8 cellular contexts compared by ENCODE assay signal in genomic region chr11:35418847-35419712, GRCh38. TPM values are rescaled to one million over a fixed set of nuclear protein-coding genes. Genes with fewer than 3 reads are reported as not detected.
DNase-seq lines count a peak whose midpoint lies in the region; ATAC-seq and TF ChIP-seq lines count a peak whose summit lies in the region.

SLC1A2 (minus strand) TSS chr11:35419558; CDS start chr11:35418966, 592 bp downstream.

- H3K27ac ChIP-seq in OCI-LY7 (ENCODE audit: low read depth, low read length, poor library complexity, severe bottlenecking) = no peak within 1 kb of the TSS

- peaks cover 5% of the 10 kb centered on the region; the same call in 1 of the 2 replicates for H3K36me3 Mint-ChIP-seq in HFFc6 (ENCODE audit: low read depth)
- H3K36me3 Mint-ChIP-seq in activated CD8-positive, alpha-beta T cell treated with anti-CD3 and anti-CD28 coated beads, Interleukin-2, amount 10 ng/mL, durations not matched to agents 7 days and 5 days (ENCODE audit: low read depth) = no peaks in the 10 kb centered on the region
- peaks cover 2% of the 10 kb centered on the region for H3K36me3 Mint-ChIP-seq in osteocyte (ENCODE audit: unreplicated experiment)

- H3K79me2 ChIP-seq in OCI-LY7 (ENCODE audit: insufficient read depth, low read depth, low read length) = no peaks in the 10 kb centered on the region

- no TSS peak for BruUV-seq in OCI-LY7 (replicated peaks; lab: Mats Ljungman, UMichigan)

- POLR2A ChIA-PET in activated CD8-positive, alpha-beta T cell treated with anti-CD3 and anti-CD28 coated beads, Interleukin-2, amount 10 ng/mL, durations not matched to agents 7 days and 5 days (lab: Charles Lee) = interaction anchor here (0.8 kb wide), 1 partner anchor 502 kb away, joined by 3 read pairs; the partner anchor contains the start of gene PDHX
- POLR2A ChIA-PET in OCI-LY7 (lab: Charles Lee) = interaction anchor here (0.7 kb wide), 1 partner anchor 58 kb away, joined by 6 read pairs; no protein-coding TSS in a partner anchor

- H3K27me3 Mint-ChIP-seq in HFFc6 (ENCODE audit: insufficient read depth) = peaks cover 7% of the 10 kb centered on the region; the same call in 1 of the 2 replicates
- H3K27me3 Mint-ChIP-seq in activated CD8-positive, alpha-beta T cell treated with anti-CD3 and anti-CD28 coated beads, Interleukin-2, amount 10 ng/mL, durations not matched to agents 7 days and 5 days (ENCODE audit: low read depth) = peaks cover 83% of the 10 kb centered on the region
- H3K27me3 Mint-ChIP-seq in osteocyte (ENCODE audit: unreplicated experiment) = peaks cover 88% of the 10 kb centered on the region

- H3K9me2 ChIP-seq in OCI-LY7 (ENCODE audit: insufficient read depth, low read length) = no peaks in the 10 kb centered on the region

- H3K4me1 Mint-ChIP-seq in HFFc6 (ENCODE audit: low read depth) (peaks cover 39% of the 10 kb centered on the region), osteocyte (ENCODE audit: unreplicated experiment) (peaks cover 25% of the 10 kb centered on the region)
- H3K4me1 Mint-ChIP-seq in activated CD8-positive, alpha-beta T cell treated with anti-CD3 and anti-CD28 coated beads, Interleukin-2, amount 10 ng/mL, durations not matched to agents 7 days and 5 days (ENCODE audit: low read depth) = peaks cover 15% of the 10 kb centered on the region

- H3K36me3 ChIP-seq in OCI-LY7 (ENCODE audit: insufficient read depth, low read length) = no peaks in the 10 kb centered on the region

- H3K9me3 ChIP-seq in OCI-LY7 (ENCODE audit: low read length) = no peaks in the 10 kb centered on the region

- no peaks in the 10 kb centered on the region for H3K9me3 Mint-ChIP-seq in HFFc6
- H3K9me3 Mint-ChIP-seq in activated CD8-positive, alpha-beta T cell treated with anti-CD3 and anti-CD28 coated beads, Interleukin-2, amount 10 ng/mL, durations not matched to agents 7 days and 5 days (ENCODE audit: insufficient read depth) = no peaks in the 10 kb centered on the region
- no peaks in the 10 kb centered on the region for H3K9me3 Mint-ChIP-seq in osteocyte (ENCODE audit: unreplicated experiment)

- TF ChIP-seq CTCF in HFFc6 (IDR thresholded peaks at IDR 0.05) (peak; percentile 44), osteocyte (IDR thresholded peaks at IDR 0.05) (no peak), OCI-LY7 (conservative IDR thresholded peaks at IDR 0.05; ENCODE audit: low read length) (no peak)

- H3K4me2 ChIP-seq in OCI-LY7 (ENCODE audit: low read length) = no peak within 1 kb of the TSS

- no peaks in the 10 kb centered on the region for H3K4me1 ChIP-seq in OCI-LY7 (ENCODE audit: insufficient read depth, low read length, poor library complexity, severe bottlenecking)

- no peaks in the 10 kb centered on the region for H4K20me1 ChIP-seq in OCI-LY7 (ENCODE audit: insufficient read depth, low read length)

- H2AFZ ChIP-seq in OCI-LY7 (ENCODE audit: low read length) = no peak within 1 kb of the TSS

- H3K27ac Mint-ChIP-seq in HFFc6 = 0 out of 2 replicates have a peak within 1 kb of the TSS, but pooled peaks have one; percentile 56
- no peak within 1 kb of the TSS for H3K27ac Mint-ChIP-seq in activated CD8-positive, alpha-beta T cell treated with anti-CD3 and anti-CD28 coated beads, Interleukin-2, amount 10 ng/mL, durations not matched to agents 7 days and 5 days
- no peak within 1 kb of the TSS for H3K27ac Mint-ChIP-seq in osteocyte (ENCODE audit: unreplicated experiment)

- intact Hi-C loops in OCI-LY7 (cut with micrococcal nuclease; ENCODE audit: unreplicated experiment) = no loop called here

- no peak within 1 kb of the TSS for H3K4me3 ChIP-seq in OCI-LY7 (ENCODE audit: low read depth, low read length, poor library complexity, severe bottlenecking)

- CTCF ChIA-PET in activated CD8-positive, alpha-beta T cell treated with anti-CD3 and anti-CD28 coated beads, Interleukin-2, amount 10 ng/mL, durations not matched to agents 7 days and 5 days (lab: Charles Lee) = no interaction called here
- CTCF ChIA-PET in OCI-LY7 (lab: Charles Lee; ENCODE audit: unreplicated experiment) = no interaction called here

- DNase-seq in C1 segment of cervical spinal cord (lab: John Stamatoyannopoulos, UW) = peak in 8 of 14 donors; percentile 29 to 69 (median 56)
- DNase-seq in HFFc6 = peak; percentile 30
- DNase-seq in activated CD8-positive, alpha-beta T cell treated with anti-CD3 and anti-CD28 coated beads, Interleukin-2, amount 10 ng/mL, durations not matched to agents 7 days and 5 days = no peak
- peak; percentile 7 for DNase-seq in glomerular visceral epithelial cell (ENCODE audit: extremely low spot score)
- DNase-seq in osteocyte (ENCODE audit: extremely low spot score, unreplicated experiment) = no peak
- DNase-seq in NCI-H1048 (lab: John Stamatoyannopoulos, UW) = no peak
- DNase-seq in OCI-LY7 (ENCODE audit: low spot score) = no peak

- H3K4me3 Mint-ChIP-seq in HFFc6 = peak within 1 kb of the TSS; percentile 86
- H3K4me3 Mint-ChIP-seq in activated CD8-positive, alpha-beta T cell treated with anti-CD3 and anti-CD28 coated beads, Interleukin-2, amount 10 ng/mL, durations not matched to agents 7 days and 5 days = peak within 1 kb of the TSS; percentile 58
- H3K4me3 Mint-ChIP-seq in osteocyte (ENCODE audit: unreplicated experiment) = peak within 1 kb of the TSS; percentile 71

- ATAC-seq in activated CD8-positive, alpha-beta T cell treated with anti-CD3 and anti-CD28 coated beads, Interleukin-2, amount 10 ng/mL, durations not matched to agents 7 days and 5 days = peak; percentile 73
- ATAC-seq in GM21717 (IDR thresholded peaks at IDR 0.05; ENCODE audit: unreplicated experiment) = no peak

RNA-seq across cellular contexts. Expression of gene SLC1A2, which starts in this region (rescaled TPM):
- 1 to 10 TPM; 1.7 to 2.4 (median 2.1) TPM for total RNA-seq in HFFc6 (2021; fragmentation: NEBNext Ultra II Directional; extraction: Animal tissue kit (Norgen Biotek cat#: 25700))
- total RNA-seq in activated CD8-positive, alpha-beta T cell treated with anti-CD3 and anti-CD28 coated beads, Interleukin-2, amount 10 ng/mL, durations not matched to agents 7 days and 5 days = not detected
- total RNA-seq in osteocyte (0.32 and 0.44 TPM in 2 replicates), OCI-LY7 (2022) (not detected in 2 replicates)
- not detected in 2 replicates for total RNA-seq in OCI-LY7 (2014; rRNA removed; shearing (Covaris generic))

Comparison
In these comparisons a context has a peak if more than half of its experiments do, and no peak if none do; other contexts are left out.
1. Peak in ATAC-seq in activated CD8-positive, alpha-beta T cell treated with anti-CD3 and anti-CD28 coated beads, Interleukin-2, amount 10 ng/mL, durations not matched to agents 7 days and 5 days; RNA of the gene not detected or under 1 TPM.
2. DNase-seq: peak in C1 segment of cervical spinal cord (8 of 14), HFFc6 (single experiment) and glomerular visceral epithelial cell (single experiment); none in activated CD8-positive, alpha-beta T cell treated with anti-CD3 and anti-CD28 coated beads, Interleukin-2, amount 10 ng/mL, durations not matched to agents 7 days and 5 days (single experiment), osteocyte (single experiment), NCI-H1048 (single experiment) and OCI-LY7 (single experiment).
3. Peak in every context shown above with its lines, with median percentiles within 50 percentile points of each other: H3K4me3 Mint-ChIP-seq.